In the genomic region with DNA sequence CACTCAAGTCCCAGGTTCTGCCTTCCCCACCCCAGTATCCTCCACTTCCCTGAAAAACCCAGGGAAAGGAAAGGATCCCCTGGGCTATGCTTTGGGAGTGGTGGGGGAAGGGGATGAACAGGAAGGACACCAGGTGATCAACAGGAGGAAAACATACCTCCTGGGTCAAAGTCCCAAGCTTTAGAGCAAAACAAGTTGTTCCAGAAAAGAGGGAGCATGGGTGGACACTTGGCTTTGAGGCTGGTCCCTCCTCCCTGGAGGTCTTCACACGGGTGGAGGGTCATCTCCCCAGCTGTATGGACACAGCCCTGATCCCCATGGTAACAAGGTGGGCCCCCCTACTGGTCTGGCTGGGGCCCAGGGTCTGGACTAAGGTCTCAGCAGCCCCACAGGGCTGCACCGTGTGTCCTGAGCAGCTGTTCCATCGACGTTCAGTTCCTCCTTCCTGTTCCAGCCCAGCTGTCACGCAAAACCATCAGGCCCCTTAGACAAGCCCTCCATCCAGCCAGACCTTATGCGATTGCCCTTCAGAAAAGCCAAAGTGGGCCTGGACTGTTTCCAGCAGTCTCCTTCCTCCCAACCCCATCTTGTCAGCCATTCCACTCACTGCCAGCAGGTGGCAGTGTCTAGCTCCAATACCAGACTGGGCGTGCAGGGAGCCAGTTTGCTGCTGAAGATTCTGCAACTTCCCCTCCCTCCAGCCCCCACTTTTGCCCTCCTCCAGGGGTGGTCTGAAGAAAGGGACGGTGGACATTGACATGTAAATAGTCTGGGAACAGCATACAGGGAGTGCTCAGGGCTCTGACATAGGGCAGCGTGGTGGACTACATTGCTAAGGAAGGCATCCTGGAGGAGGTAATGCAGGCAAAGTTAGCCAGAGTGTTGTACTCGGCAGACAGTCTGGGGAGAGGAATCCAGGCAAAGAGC, we compare ENCODE assay signal across 1 cellular context.
TF ChIP-seq lines count a peak whose summit lies in the region.

No MANE protein-coding gene starts in this region.

TF ChIP-seq in endothelial cell of umbilical vein, 7 proteins besides CTCF, POLR2A, EP300 and RAD21:
- TF ChIP-seq FOS (IDR thresholded peaks at IDR 0.05; ENCODE audit: borderline replicate concordance, insufficient read depth, low read length) = no peak
- no peak for TF ChIP-seq GATA2 (IDR thresholded peaks at IDR 0.05; ENCODE audit: insufficient read depth, insufficient read length, low read depth, low read length)
- TF ChIP-seq MYC (IDR thresholded peaks at IDR 0.05; ENCODE audit: low read depth, low read length) = no peak
- TF ChIP-seq JUN (IDR thresholded peaks at IDR 0.05; ENCODE audit: borderline replicate concordance, insufficient read depth, insufficient read length, low read depth) = no peak
- no peak for TF ChIP-seq EZH2 (IDR thresholded peaks at IDR 0.05; ENCODE audit: borderline replicate concordance, low read depth, low read length, severe bottlenecking)
- TF ChIP-seq, protein P1, sequence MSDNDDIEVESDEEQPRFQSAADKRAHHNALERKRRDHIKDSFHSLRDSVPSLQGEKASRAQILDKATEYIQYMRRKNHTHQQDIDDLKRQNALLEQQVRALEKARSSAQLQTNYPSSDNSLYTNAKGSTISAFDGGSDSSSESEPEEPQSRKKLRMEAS (IDR thresholded peaks at IDR 0.05; ENCODE audit: insufficient read depth, insufficient read length) = no peak
- no peak for TF ChIP-seq POLR2AphosphoS5 (IDR thresholded peaks at IDR 0.05; ENCODE audit: insufficient read depth, low read depth, low read length)
